Comparison of ENCODE assay signal across 7 cellular contexts in the genomic region with DNA sequence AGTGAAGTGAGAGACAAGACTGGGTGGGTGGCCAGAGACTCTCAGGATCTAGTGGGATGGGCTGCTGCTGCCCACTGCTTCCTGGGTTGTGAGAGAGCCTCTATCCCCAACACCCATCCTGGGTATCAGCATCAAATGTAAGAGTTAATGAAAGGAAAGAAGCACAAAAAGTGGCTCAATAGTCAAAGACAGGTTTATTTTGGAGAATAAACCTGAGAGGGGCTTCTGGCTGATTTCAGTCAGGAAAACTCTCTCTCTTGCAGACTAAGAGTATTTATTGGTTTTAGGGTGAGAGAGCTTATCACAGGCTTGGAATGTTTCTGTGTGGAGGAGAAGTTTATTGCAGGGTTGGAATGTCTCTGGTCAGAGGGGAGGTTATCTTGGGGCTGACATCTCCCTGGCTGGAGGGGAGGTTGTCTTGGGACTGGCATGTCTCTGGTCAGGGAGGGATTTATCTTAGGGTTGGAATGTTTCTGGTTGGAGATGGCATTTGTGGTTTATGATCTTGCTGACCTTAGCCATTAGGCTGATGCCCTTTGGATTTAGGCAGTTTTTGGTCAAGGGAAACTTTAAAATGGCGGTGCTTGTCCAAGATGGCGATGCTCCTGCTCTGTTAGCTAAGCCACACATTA.
DNase-seq lines count a peak whose midpoint lies in the region; ATAC-seq, FAIRE-seq and TF ChIP-seq lines count a peak whose summit lies in the region.
"Not testable (repeated sequence)": the region's sequence is repeated elsewhere in the genome, so short reads cannot be mapped to it uniquely, and the experiment has no call there.

No MANE protein-coding gene starts in this region.

- in situ Hi-C loops in GM12878 (cut with MboI) = not testable (repeated sequence)

- CTCF ChIA-PET in GM12878 (lab: Yijun Ruan, JAX) = not testable (repeated sequence)

- not testable (repeated sequence) for H2BK120ac ChIP-seq in mesendoderm (ENCODE audit: low read depth, low read length)

- H3K4me1 ChIP-seq in GM12878 (ENCODE audit: control insufficient read depth, insufficient read depth, low read length) = peaks cover 56% of the 10 kb centered on the region
- not testable (repeated sequence) for H3K4me1 ChIP-seq in mesendoderm (ENCODE audit: control insufficient read depth, low read depth, low read length); rectal smooth muscle tissue (ENCODE audit: control insufficient read depth, insufficient read depth, low read length)

- ATAC-seq in HG02885 (IDR thresholded peaks at IDR 0.05; ENCODE audit: poor library complexity, unreplicated experiment) = peak; percentile 35
- not testable (repeated sequence) for ATAC-seq in GM12878

- H3K9ac ChIP-seq in GM12878 (ENCODE audit: control insufficient read depth, insufficient read depth, low read length); mesendoderm (ENCODE audit: low read length); rectal smooth muscle tissue (ENCODE audit: low read length): not testable (repeated sequence)

- not testable (repeated sequence) for H2BK15ac ChIP-seq in mesendoderm (replicated peaks; ENCODE audit: low read depth)

- H3K23ac ChIP-seq in mesendoderm (ENCODE audit: low read length) = not testable (repeated sequence)

- H3K36me3 ChIP-seq in GM12878 (ENCODE audit: control insufficient read depth in 2 of 2, insufficient read depth in 2 of 2, low read length in 1 of 2) = peaks cover 3 to 18% of the 10 kb centered on the region in 2 experiments
- H3K36me3 ChIP-seq in mesendoderm (ENCODE audit: control insufficient read depth, insufficient read depth, low read length); rectal smooth muscle tissue (ENCODE audit: control insufficient read depth, insufficient read depth, low read length): not testable (repeated sequence)

- not testable (repeated sequence) for H3K4ac ChIP-seq in mesendoderm (ENCODE audit: low read depth, low read length)

- not testable (repeated sequence) for TF ChIP-seq EP300 in GM12878 (IDR thresholded peaks at IDR 0.05; ENCODE audit: borderline replicate concordance in 1 of 2, control insufficient read depth in 1 of 2, low read depth in 2 of 2, low read length in 2 of 2)

- H4K5ac ChIP-seq in mesendoderm (ENCODE audit: low read length) = not testable (repeated sequence)

- H3K4me2 ChIP-seq in GM12878 (ENCODE audit: control insufficient read depth, insufficient read depth) = peak overlapping the region; percentile 32; the same call in 1 of the 2 replicates
- H3K4me2 ChIP-seq in mesendoderm (ENCODE audit: low read length) = not testable (repeated sequence)

- 97% methylated on average over 2 of the region's 2 CpGs for WGBS in GM12878 (ENCODE audit: insufficient coverage, insufficient replicate concordance, low lambda C conversion rate, missing lambda C conversion rate)
- WGBS in mesendoderm (ENCODE audit: extremely low coverage, insufficient coverage, low lambda C conversion rate) = no CpG with 5 or more reads among the region's 2 CpGs

- not testable (repeated sequence) for H3K79me1 ChIP-seq in mesendoderm (ENCODE audit: low read length)

- RAD21 ChIA-PET in GM12878 (lab: Charles Lee; ENCODE audit: unreplicated experiment) = interaction anchor here (1.0 to 1.1 kb wide), 2 partner anchors 16 to 19 kb away, joined by 3 to 4 read pairs; no protein-coding TSS in a partner anchor

- H3K79me2 ChIP-seq in GM12878 (ENCODE audit: control insufficient read depth, insufficient read depth, low read length) = peaks cover 12% of the 10 kb centered on the region
- not testable (repeated sequence) for H3K79me2 ChIP-seq in mesendoderm (ENCODE audit: control insufficient read depth, insufficient read depth, low read length)

- SMC1A ChIA-PET in GM12878 (lab: Charles Lee; ENCODE audit: uncharacterized antibody, unreplicated experiment) = interaction anchor here (0.6 to 10.4 kb wide), 4 partner anchors 12 to 85 kb away, joined by 3 to 132 read pairs (median 3); no protein-coding TSS in a partner anchor

- H3K27ac ChIP-seq in GM12878 (ENCODE audit: control insufficient read depth, insufficient read depth) (peak overlapping the region; percentile 69), rectal smooth muscle tissue (ENCODE audit: low read depth, low read length) (peak overlapping the region; percentile 73)
- H3K27ac ChIP-seq in mesendoderm (ENCODE audit: low read depth, low read length) = not testable (repeated sequence)

- H3K27me3 ChIP-seq in GM12878 (replicated peaks in 1 of 2; ENCODE audit: control insufficient read depth in 2 of 2, insufficient read depth in 2 of 2, low read length in 1 of 2); mesendoderm (ENCODE audit: insufficient read depth, low read length, poor library complexity); rectal smooth muscle tissue (ENCODE audit: control insufficient read depth, insufficient read depth, low read length): not testable (repeated sequence)

- TF ChIP-seq CTCF in GM12878 (IDR thresholded peaks at IDR 0.05 in 2 of 3, conservative IDR thresholded peaks at IDR 0.05 in 1 of 3; ENCODE audit: control insufficient read depth in 2 of 3, extremely low read depth in 1 of 3, insufficient read depth in 1 of 3, low read depth in 3 of 3, low read length in 3 of 3) = not testable (repeated sequence)

- not testable (repeated sequence) for H4K8ac ChIP-seq in mesendoderm (ENCODE audit: low read depth, low read length)

- not testable (repeated sequence) for BruUV-seq in GM12878 (replicated peaks; lab: Mats Ljungman, UMichigan)

- H2BK5ac ChIP-seq in mesendoderm (ENCODE audit: low read length) = not testable (repeated sequence)

- POLR2A ChIA-PET in GM12878 (lab: Charles Lee) = interaction anchor here (1.8 kb wide), 1 partner anchor 12 kb away, joined by 4 read pairs; no protein-coding TSS in a partner anchor

- not testable (repeated sequence) for DNase-seq in GM12891 (ENCODE audit: insufficient read length, low spot score); GM12878 (ENCODE audit: low read depth, low spot score)
- peak; percentile 4 for DNase-seq in RCC 7860 (ENCODE audit: low spot score)
- peak; percentile 21 for DNase-seq in glomerular visceral epithelial cell (ENCODE audit: extremely low spot score)
- DNase-seq in mesendoderm = peak; percentile 41

- H3K4me3 ChIP-seq in GM12878; mesendoderm (ENCODE audit: low read length); rectal smooth muscle tissue (ENCODE audit: low read length): not testable (repeated sequence)

- not testable (repeated sequence) for H4K20me1 ChIP-seq in GM12878 (ENCODE audit: control insufficient read depth, insufficient read depth)

- not testable (repeated sequence) for TF ChIP-seq POLR2A in GM12891 (IDR thresholded peaks at IDR 0.05; ENCODE audit: low read depth, low read length); GM12878 (IDR thresholded peaks at IDR 0.05; ENCODE audit: low read depth, low read length)

- TF ChIP-seq RAD21 in GM12878 (IDR thresholded peaks at IDR 0.05; ENCODE audit: insufficient read depth, low read depth, low read length) = not testable (repeated sequence)

- FAIRE-seq in GM12891 (lab: Jason Lieb, UNC) = peak; percentile 64
- FAIRE-seq in RCC 7860 (lab: Jason Lieb, UNC); GM12878 (lab: Jason Lieb, UNC): not testable (repeated sequence)

- intact Hi-C loops in GM12878 (cut with micrococcal nuclease; ENCODE audit: unreplicated experiment) = not testable (repeated sequence)

- H3K56ac ChIP-seq in mesendoderm (ENCODE audit: low read length) = not testable (repeated sequence)

- not testable (repeated sequence) for H3K18ac ChIP-seq in mesendoderm (ENCODE audit: low read length)

- not testable (repeated sequence) for H2AFZ ChIP-seq in GM12878 (ENCODE audit: control insufficient read depth, low read depth, low read length)

- H2AK5ac ChIP-seq in mesendoderm (ENCODE audit: low read length) = not testable (repeated sequence)

- H3K9me3 ChIP-seq in GM12878 (replicated peaks; ENCODE audit: control insufficient read depth, insufficient read depth, low read length) = not testable (repeated sequence)

TF ChIP-seq in GM12891, 5 proteins besides CTCF, POLR2A, EP300 and RAD21:
- TF ChIP-seq POU2F2 (IDR thresholded peaks at IDR 0.05; ENCODE audit: low read depth, low read length) = peak; percentile 11; the same call in 1 of the 2 replicates

TF ChIP-seq in GM12878, 131 proteins besides CTCF, POLR2A, EP300 and RAD21 (continues in another document):
- TF ChIP-seq NFIC (IDR thresholded peaks at IDR 0.05; ENCODE audit: low read depth, low read length) (peak; percentile 40; the same call in 1 of the 2 replicates), FOXM1 (IDR thresholded peaks at IDR 0.05; ENCODE audit: low read depth, low read length) (0 out of 2 replicates have a peak, but pooled peaks have one; percentile 44), MTA3 (IDR thresholded peaks at IDR 0.05; ENCODE audit: borderline replicate concordance, low read length) (peak; percentile 30; the same call in 1 of the 2 replicates), YY1 (IDR thresholded peaks at IDR 0.05; ENCODE audit: low read depth, low read length) (peak; percentile 63; the same call in 1 of the 2 replicates)
